In genomic region chr13:77737583-77738200, GRCh38 we compare ENCODE assay signal across 13 cellular contexts. TPM values are rescaled to one million over a fixed set of nuclear protein-coding genes. Genes with fewer than 3 reads are reported as not detected.
DNase-seq lines count a peak whose midpoint lies in the region; ATAC-seq and TF ChIP-seq lines count a peak whose summit lies in the region.
"Had no signal": no experiment of that assay in that cellular context is flagged by ENCODE, and none has a peak within 500 bp of the region (broad histone marks: within the 10 kb centered on the region; RNA-seq: fewer than 3 reads in every experiment).

No MANE protein-coding gene starts in this region.

- H3K27me3 ChIP-seq in trophoblast cell (ENCODE audit: insufficient read depth, low read length) (no peaks in the 10 kb centered on the region), smooth muscle cell (ENCODE audit: low read depth) (no peaks in the 10 kb centered on the region)
- H3K27me3 ChIP-seq: heart left ventricle had no signal

- ATAC-seq in GM21619 (IDR thresholded peaks at IDR 0.05; ENCODE audit: unreplicated experiment) (peak; percentile 81), HG03139 (IDR thresholded peaks at IDR 0.05; ENCODE audit: unreplicated experiment) (peak; percentile 71)
- ATAC-seq: heart left ventricle, sciatic nerve had no signal

- H3K4me3 ChIP-seq in trophoblast cell (ENCODE audit: low read depth, low read length) (no peak overlapping the region), smooth muscle cell (no peak overlapping the region)
- H3K4me3 ChIP-seq: heart left ventricle, MG63 had no signal

- no peak overlapping the region for H4K12ac ChIP-seq in trophoblast cell (ENCODE audit: low read depth, low read length)

- no peak overlapping the region for H3K27ac ChIP-seq in trophoblast cell (ENCODE audit: low read depth, low read length)
- no peak overlapping the region for H3K27ac ChIP-seq in smooth muscle cell (ENCODE audit: low read depth)
- H3K27ac ChIP-seq: heart left ventricle had no signal

- no peaks in the 10 kb centered on the region for H3K4me1 ChIP-seq in trophoblast cell (ENCODE audit: control insufficient read depth in 1 of 2, insufficient read depth in 2 of 2, low read length in 2 of 2)
- H3K4me1 ChIP-seq in smooth muscle cell (ENCODE audit: low read depth), result no peaks in the 10 kb centered on the region
- H3K4me1 ChIP-seq: heart left ventricle had no signal

- no peak overlapping the region for H4K8ac ChIP-seq in trophoblast cell (ENCODE audit: low read depth, low read length)

- H3K23ac ChIP-seq in trophoblast cell (ENCODE audit: low read length), result no peak overlapping the region

- no peaks in the 10 kb centered on the region for H4K20me1 ChIP-seq in smooth muscle cell (ENCODE audit: low read depth)

- H3K9ac ChIP-seq in trophoblast cell (ENCODE audit: low read length), result no peak overlapping the region
- H3K9ac ChIP-seq in smooth muscle cell (ENCODE audit: low read depth), result no peak overlapping the region

- no peak for TF ChIP-seq CTCF in smooth muscle cell (IDR thresholded peaks at IDR 0.05; ENCODE audit: borderline replicate concordance, insufficient read depth, poor library complexity, severe bottlenecking)

- H3K9me3 ChIP-seq in trophoblast cell (ENCODE audit: insufficient read depth, low read depth, low read length) (no peaks in the 10 kb centered on the region), smooth muscle cell (replicated peaks; ENCODE audit: low read depth) (no peaks in the 10 kb centered on the region)
- H3K9me3 ChIP-seq: heart left ventricle, MG63 had no signal

- H3K4me2 ChIP-seq in trophoblast cell (ENCODE audit: low read length) (no peak overlapping the region), smooth muscle cell (no peak overlapping the region)

- DNase-seq in activated CD4-positive, alpha-beta T cell treated with anti-CD3 and anti-CD28 coated beads, Interleukin-2, amount 50 U/mL, for 48 hours, result peak; percentile 20 to 39
- no peak for DNase-seq in activated CD4-positive, alpha-beta T cell treated with anti-CD3 and anti-CD28 coated beads for 1 hour
- DNase-seq in renal cortical epithelial cell (ENCODE audit: low read depth), result peak; percentile 17
- no peak for DNase-seq in trophoblast cell
- no peak for DNase-seq in cerebellar cortex (ENCODE audit: low spot score)
- DNase-seq in smooth muscle cell (lab: John Stamatoyannopoulos, UW; ENCODE audit: unreplicated experiment), result no peak
- DNase-seq: H7, heart left ventricle, MG63, midbrain had no signal

- WGBS in trophoblast cell (ENCODE audit: extremely low coverage, insufficient coverage, insufficient read length), result no CpG with 5 or more reads among the region's 2 CpGs
- 83% methylated on average over 2 of the region's 2 CpGs for WGBS in smooth muscle cell (ENCODE audit: low lambda C conversion rate)

- H3K79me2 ChIP-seq in trophoblast cell (ENCODE audit: control insufficient read depth, insufficient read depth, low read length, poor library complexity) (no peaks in the 10 kb centered on the region), smooth muscle cell (ENCODE audit: low read depth) (no peaks in the 10 kb centered on the region)

- no peak overlapping the region for H2BK12ac ChIP-seq in trophoblast cell (ENCODE audit: low read length)

- H4K91ac ChIP-seq in trophoblast cell (ENCODE audit: low read depth, low read length), result no peak overlapping the region

- H3K14ac ChIP-seq in trophoblast cell (ENCODE audit: low read length), result no peak overlapping the region

- H2BK120ac ChIP-seq in trophoblast cell (ENCODE audit: insufficient read depth, low read length, poor library complexity), result no peak overlapping the region

- no peak overlapping the region for H2AK5ac ChIP-seq in trophoblast cell (ENCODE audit: low read length)

- H3K79me1 ChIP-seq in trophoblast cell (ENCODE audit: low read length), result no peaks in the 10 kb centered on the region

- H3K36me3 ChIP-seq in trophoblast cell (ENCODE audit: control insufficient read depth in 1 of 2, insufficient read depth in 2 of 2, low read length in 2 of 2) (no peaks in the 10 kb centered on the region), smooth muscle cell (ENCODE audit: low read depth) (no peaks in the 10 kb centered on the region)
- H3K36me3 ChIP-seq: heart left ventricle, MG63 had no signal

- no peak overlapping the region for H3K18ac ChIP-seq in trophoblast cell (ENCODE audit: low read length)

- no peak overlapping the region for H3K4ac ChIP-seq in trophoblast cell (ENCODE audit: low read depth, low read length)

- H3F3A ChIP-seq in smooth muscle cell (ENCODE audit: low read depth), result no peaks in the 10 kb centered on the region

- H2BK5ac ChIP-seq in trophoblast cell (ENCODE audit: low read depth, low read length, poor library complexity), result no peak overlapping the region

- H2AFZ ChIP-seq in trophoblast cell (ENCODE audit: insufficient read depth, low read length, poor library complexity) (no peak overlapping the region), smooth muscle cell (ENCODE audit: low read depth) (no peak overlapping the region)

RNA-seq across cellular contexts. Expression of gene SLAIN1, which starts 40.2 kb away (rescaled TPM):
- 5.8 and 14.1 TPM in 2 replicates for total RNA-seq in renal cortical epithelial cell
- polyA plus RNA-seq in trophoblast cell (2013), result 2.9 and 3.4 TPM in 2 replicates
- 0.18 and 0.81 TPM in 2 replicates for total RNA-seq in smooth muscle cell
- polyA plus RNA-seq in smooth muscle cell, result 1.3 TPM in 1 of 2 replicates, not detected in the other

Comparison
In these comparisons a context has a peak if more than half of its experiments do, and no peak if none do; other contexts are left out.
1. DNase-seq: peak in activated CD4-positive, alpha-beta T cell treated with anti-CD3 and anti-CD28 coated beads, Interleukin-2, amount 50 U/mL, for 48 hours (2 of 2) and renal cortical epithelial cell (single experiment); none in activated CD4-positive, alpha-beta T cell treated with anti-CD3 and anti-CD28 coated beads for 1 hour (single experiment), trophoblast cell (0 of 2), cerebellar cortex (single experiment) and smooth muscle cell (single experiment).